In genomic region chr1:97907886-97908285, GRCh38 we compare ENCODE assay signal across 20 cellular contexts.
"Had no signal": no experiment of that assay in that cellular context is flagged by ENCODE, and none has a peak within 500 bp of the region (broad histone marks: within the 10 kb centered on the region; RNA-seq: fewer than 3 reads in every experiment).

No MANE protein-coding gene starts in this region.

- DNase-seq: activated CD4-positive, alpha-beta T cell treated with anti-CD3 and anti-CD28 coated beads for 48 hours; activated CD8-positive, alpha-beta memory T cell treated with anti-CD3 and anti-CD28 coated beads, Interleukin-2, amount 50 U/mL, for 48 hours; activated CD8-positive, alpha-beta T cell treated with anti-CD3 and anti-CD28 coated beads, Interleukin-2, amount 10 ng/mL, durations not matched to agents 7 days and 5 days; activated naive CD4-positive, alpha-beta T cell treated with Interleukin-2 at 50 U/mL for 16 hours; central memory CD4-positive, alpha-beta T cell; effector CD4-positive, alpha-beta T cell; hypothalamus; left cardiac atrium; mucosa of descending colon; naive thymus-derived CD8-positive, alpha-beta T cell; nucleus accumbens; right lobe of liver; stimulated activated CD4-positive, alpha-beta T cell treated with anti-CD3 and anti-CD28 coated beads, Interleukin-2, amount 100 ng/mL, for 24 hours; stimulated activated naive B cell treated with anti-CD40 and anti-IgM and Interleukin-4, amounts not matched to agents 10 μg/mL and 1 μg/mL and 100 μg/mL, for 72 hours; substantia nigra; T-helper 9 cell; trophoblast cell had no signal

- H3K4me3 ChIP-seq: coronary artery, mucosa of descending colon, prostate gland, right lobe of liver had no signal

- H3K36me3 ChIP-seq: prostate gland, right lobe of liver had no signal

- H3K4me3 Mint-ChIP-seq: activated CD8-positive, alpha-beta T cell treated with anti-CD3 and anti-CD28 coated beads, Interleukin-2, amount 10 ng/mL, durations not matched to agents 7 days and 5 days; activated T-helper 1 cell treated with anti-CD3 and anti-CD28 coated beads, Interleukin-12 subunit alpha, Interleukin-12 subunit beta, Interleukin-2, Interleukin-4 antibody, amounts not matched to agents 30 ng/mL and 10 ng/mL and 1 ng/mL, durations not matched to agents 14 hours and 24 hours and 36 hours; naive thymus-derived CD8-positive, alpha-beta T cell; stimulated activated naive B cell treated with anti-CD40 and anti-IgM and Interleukin-4, amounts not matched to agents 10 μg/mL and 1 μg/mL and 100 μg/mL, for 72 hours had no signal

- H3K27ac Mint-ChIP-seq: activated CD8-positive, alpha-beta T cell treated with anti-CD3 and anti-CD28 coated beads, Interleukin-2, amount 10 ng/mL, durations not matched to agents 7 days and 5 days; activated T-helper 1 cell treated with anti-CD3 and anti-CD28 coated beads, Interleukin-12 subunit alpha, Interleukin-12 subunit beta, Interleukin-2, Interleukin-4 antibody, amounts not matched to agents 30 ng/mL and 10 ng/mL and 1 ng/mL, durations not matched to agents 14 hours and 24 hours and 36 hours; naive thymus-derived CD8-positive, alpha-beta T cell; stimulated activated naive B cell treated with anti-CD40 and anti-IgM and Interleukin-4, amounts not matched to agents 10 μg/mL and 1 μg/mL and 100 μg/mL, for 72 hours had no signal

- H3K9me3 ChIP-seq: mucosa of descending colon, prostate gland, right lobe of liver had no signal

- H3K4me1 ChIP-seq: prostate gland had no signal

- H3K27ac ChIP-seq: prostate gland, right lobe of liver had no signal

- H3K27me3 Mint-ChIP-seq: naive thymus-derived CD8-positive, alpha-beta T cell; stimulated activated naive B cell treated with anti-CD40 and anti-IgM and Interleukin-4, amounts not matched to agents 10 μg/mL and 1 μg/mL and 100 μg/mL, for 72 hours had no signal

- H3K9me3 Mint-ChIP-seq: activated T-helper 1 cell treated with anti-CD3 and anti-CD28 coated beads, Interleukin-12 subunit alpha, Interleukin-12 subunit beta, Interleukin-2, Interleukin-4 antibody, amounts not matched to agents 30 ng/mL and 10 ng/mL and 1 ng/mL, durations not matched to agents 14 hours and 24 hours and 36 hours; naive thymus-derived CD8-positive, alpha-beta T cell; stimulated activated naive B cell treated with anti-CD40 and anti-IgM and Interleukin-4, amounts not matched to agents 10 μg/mL and 1 μg/mL and 100 μg/mL, for 72 hours had no signal

- H3K36me3 Mint-ChIP-seq: naive thymus-derived CD8-positive, alpha-beta T cell; stimulated activated naive B cell treated with anti-CD40 and anti-IgM and Interleukin-4, amounts not matched to agents 10 μg/mL and 1 μg/mL and 100 μg/mL, for 72 hours had no signal

- H3K27me3 ChIP-seq: right lobe of liver had no signal
